Comparison of ENCODE assay signal across 8 cellular contexts in the genomic region with DNA sequence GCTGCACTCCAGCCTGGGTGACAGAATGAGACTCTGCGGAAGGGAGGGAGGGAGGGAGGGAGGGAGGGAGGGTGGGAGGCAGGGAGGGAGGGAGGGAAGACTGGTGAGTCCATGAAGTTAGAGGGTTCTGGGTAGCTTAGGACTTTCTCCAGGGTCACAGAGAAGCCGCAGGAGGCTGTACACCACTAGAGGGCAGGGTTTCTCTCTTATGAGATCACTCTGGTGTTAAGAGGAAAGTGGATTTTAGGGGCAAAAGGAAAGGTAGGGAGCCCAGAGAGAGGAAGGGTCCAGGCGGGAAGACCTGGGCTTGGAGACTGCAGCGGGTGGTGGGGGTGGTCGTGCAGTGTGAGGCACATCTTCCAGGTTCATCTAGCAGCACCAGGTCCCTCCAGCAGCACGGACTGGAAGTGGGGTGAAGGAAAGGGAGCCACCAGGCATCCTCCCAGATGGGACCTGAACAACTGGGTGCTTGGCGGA. TPM values are rescaled to one million over a fixed set of nuclear protein-coding genes. Genes with fewer than 3 reads are reported as not detected.
DNase-seq lines count a peak whose midpoint lies in the region; ATAC-seq and TF ChIP-seq lines count a peak whose summit lies in the region.

No MANE protein-coding gene starts in this region.

- in situ Hi-C loops in transverse colon (cut with MboI; ENCODE audit: low pct_ligation_motif_present in 1 of 4, low pct_unique_long_range_greater_than_20kb in 1 of 4, low sequenced_read_pairs in 3 of 4), result loop anchor here in 1 of 4 donors (10.0 kb wide), 1 partner anchor 346 kb away; no protein-coding TSS in a partner anchor

- no peak overlapping the region for H3K4me3 Mint-ChIP-seq in effector memory CD8-positive, alpha-beta T cell

- peak; percentile 42 for ATAC-seq in effector memory CD8-positive, alpha-beta T cell (replicated peaks)
- ATAC-seq in lung (ENCODE audit: insufficient read depth, low FRiP score) (no peak), GM19467 (IDR thresholded peaks at IDR 0.05; ENCODE audit: unreplicated experiment) (no peak)

- H3K27me3 ChIP-seq in lung (ENCODE audit: control insufficient read depth, insufficient read depth) (no peaks in the 10 kb centered on the region), transverse colon (no peaks in the 10 kb centered on the region)

- no peak for TF ChIP-seq POLR2A in transverse colon (IDR thresholded peaks at IDR 0.05)

- intact Hi-C loops in transverse colon (cut with DNase I; ENCODE audit: low total_unique reads), result no loop called here

- H3K27ac ChIP-seq in lung (ENCODE audit: low read depth in 1 of 2, low read length in 1 of 2), result no peak overlapping the region
- no peak overlapping the region for H3K27ac ChIP-seq in transverse colon

- DNase-seq in NCI-H524 (lab: John Stamatoyannopoulos, UW) (peak; percentile 33 to 64), NCI-H524 treated with DMSO at 0.1 percent for 48 hours (lab: John Stamatoyannopoulos, UW) (no peak), LoVo (ENCODE audit: low spot score) (peak; percentile 58), SK-N-DZ (ENCODE audit: low spot score) (peak; percentile 81), lung (ENCODE audit: low spot score) (no peak), transverse colon (peak; percentile 64)
- DNase-seq in effector memory CD8-positive, alpha-beta T cell, result peak in 2 of 3 experiments; percentile 5 to 26

- H3K4me1 ChIP-seq in lung (ENCODE audit: control insufficient read depth in 2 of 2, insufficient read depth in 2 of 2, low read length in 2 of 2), result peaks cover 5 to 19% of the 10 kb centered on the region in 2 donors
- H3K4me1 ChIP-seq in transverse colon, result peaks cover 4 to 18% (median 14%) of the 10 kb centered on the region in 4 donors

- H3K4me3 ChIP-seq in lung, result no peak overlapping the region
- H3K4me3 ChIP-seq in transverse colon, result no peak overlapping the region

- 45 to 48% methylated on average over 6 to 7 of the region's 7 CpGs for WGBS in lung, 2 donors
- 0 to 35% methylated on average over 1 to 7 of the region's 7 CpGs for WGBS in transverse colon (ENCODE audit: low coverage in 1 of 2), 2 donors

- no peaks in the 10 kb centered on the region for H3K36me3 ChIP-seq in lung (ENCODE audit: control insufficient read depth in 2 of 2, insufficient read depth in 2 of 2, low read length in 2 of 2)
- no peaks in the 10 kb centered on the region for H3K36me3 ChIP-seq in transverse colon

- peaks cover 0 to 3% of the 10 kb centered on the region in 2 donors for H3K4me1 Mint-ChIP-seq in effector memory CD8-positive, alpha-beta T cell (ENCODE audit: low read depth in 2 of 2)

- no peaks in the 10 kb centered on the region for H3K36me3 Mint-ChIP-seq in effector memory CD8-positive, alpha-beta T cell (ENCODE audit: insufficient read depth)

- TF ChIP-seq EP300 in transverse colon (IDR thresholded peaks at IDR 0.05; ENCODE audit: low read depth), result no peak

- H3K9me3 ChIP-seq in lung (ENCODE audit: control insufficient read depth in 2 of 2, insufficient read depth in 1 of 2, low read length in 1 of 2), result no peaks in the 10 kb centered on the region
- no peaks in the 10 kb centered on the region for H3K9me3 ChIP-seq in transverse colon

- peaks cover 0 to 19% of the 10 kb centered on the region in 2 donors for H3K27me3 Mint-ChIP-seq in effector memory CD8-positive, alpha-beta T cell

- TF ChIP-seq CTCF in lung (IDR thresholded peaks at IDR 0.05; ENCODE audit: control extremely low read depth, extremely low read depth) (peak; percentile 34), transverse colon (IDR thresholded peaks at IDR 0.05) (peak; percentile 44 to 69 (median 55))

- H3K9me3 Mint-ChIP-seq in effector memory CD8-positive, alpha-beta T cell, result no peaks in the 10 kb centered on the region

- H3K27ac Mint-ChIP-seq in effector memory CD8-positive, alpha-beta T cell, result no peak overlapping the region

RNA-seq across cellular contexts. Expression of gene SLC29A3, which starts 48.7 kb away (rescaled TPM):
- polyA plus RNA-seq in SK-N-DZ (2014; cell fraction: cytosol; rRNA removed), result 4.3 and 4.8 TPM in 2 replicates
- 2.7 and 3.3 TPM in 2 replicates for polyA plus RNA-seq in SK-N-DZ (2014; cell fraction: nucleus; rRNA removed)
- total RNA-seq in lung (1 to 10 TPM; 4.9 to 9.6 TPM), transverse colon (1 to 10 TPM in 3 of 4 donors, under 1 TPM in 1; 0.75 to 6.4 (median 3.4) TPM)
- 1 to 10 TPM; 5.1 to 5.7 TPM for polyA plus RNA-seq in lung

RNA-seq across cellular contexts. Expression of gene UNC5B, which starts 58.0 kb away (rescaled TPM):
- 11.4 and 13.7 TPM in 2 replicates for polyA plus RNA-seq in SK-N-DZ (2014; cell fraction: cytosol; rRNA removed)
- polyA plus RNA-seq in SK-N-DZ (2014; cell fraction: nucleus; rRNA removed), result 16.8 and 23.9 TPM in 2 replicates
- total RNA-seq in lung (10 to 100 TPM in 1 of 2 donors, 1 to 10 TPM in 1; 9.5 to 23.8 TPM), transverse colon (10 to 100 TPM; 12.3 to 74.1 (median 41.2) TPM)
- polyA plus RNA-seq in lung, result 1 to 10 TPM; 4.4 to 7.2 TPM

Comparison
In these comparisons a context has a peak if more than half of its experiments do, and no peak if none do; other contexts are left out.
1. DNase-seq: peak in NCI-H524 (2 of 2), LoVo (single experiment), SK-N-DZ (single experiment), effector memory CD8-positive, alpha-beta T cell (2 of 3) and transverse colon (single experiment); none in NCI-H524 treated with DMSO at 0.1 percent for 48 hours (single experiment) and lung (single experiment).